Comparison of ENCODE assay signal across 16 cellular contexts in genomic region chr13:31927219-31927653, GRCh38.
DNase-seq lines count a peak whose midpoint lies in the region; ATAC-seq and TF ChIP-seq lines count a peak whose summit lies in the region.
"Had no signal": no experiment of that assay in that cellular context is flagged by ENCODE, and none has a peak within 500 bp of the region (broad histone marks: within the 10 kb centered on the region; RNA-seq: fewer than 3 reads in every experiment).

No MANE protein-coding gene starts in this region.

- POLR2A ChIA-PET in MCF 10A (lab: Yijun Ruan, JAX): interaction anchor here (0.7 kb wide), 1 partner anchor 1770 kb away, joined by 3 read pairs; no protein-coding TSS in a partner anchor

- intact Hi-C loops in mammary epithelial cell (cut with micrococcal nuclease): no loop called here
- intact Hi-C loops in MCF 10A (cut with micrococcal nuclease): no loop called here

- TF ChIP-seq CTCF in mammary epithelial cell (conservative IDR thresholded peaks at IDR 0.05 in 1 of 2, IDR thresholded peaks at IDR 0.05 in 1 of 2; ENCODE audit: extremely low read depth in 1 of 2, insufficient read depth in 1 of 2, low read depth in 1 of 2, low read length in 2 of 2) (no peak), MCF 10A (IDR thresholded peaks at IDR 0.05; ENCODE audit: unreplicated experiment) (no peak)

- H4K20me1 ChIP-seq in mammary epithelial cell (ENCODE audit: insufficient read depth, low read length): no peaks in the 10 kb centered on the region

- peaks cover 15% of the 10 kb centered on the region for H3K4me1 ChIP-seq in mammary epithelial cell (ENCODE audit: insufficient read depth, low read length)

- no peaks in the 10 kb centered on the region for H3K79me2 ChIP-seq in mammary epithelial cell (ENCODE audit: insufficient read depth, low read length)

- H2AFZ ChIP-seq in mammary epithelial cell (ENCODE audit: low read depth, low read length): peak overlapping the region; percentile 34

- H3K4me1 Mint-ChIP-seq in MCF 10A (ENCODE audit: insufficient read depth, unreplicated experiment): no peaks in the 10 kb centered on the region
- peaks cover 14% of the 10 kb centered on the region for H3K4me1 Mint-ChIP-seq in stimulated activated effector memory CD8-positive, alpha-beta T cell treated with anti-CD3 and anti-CD28 coated beads, Interleukin-12 subunit alpha, Interleukin-12 subunit beta, amount 100 ng/mL, for 72 hours

- DNase-seq in mammary epithelial cell (no peak), MCF 10A (ENCODE audit: unreplicated experiment) (no peak), NCI-H774 (lab: John Stamatoyannopoulos, UW) (peak; percentile 32), islet precursor cell (peak; percentile 57), NCI-H1694 treated with DMSO at 0.1 percent for 48 hours (lab: John Stamatoyannopoulos, UW) (no peak)
- no peak for DNase-seq in stimulated activated effector memory CD8-positive, alpha-beta T cell treated with anti-CD3 and anti-CD28 coated beads, Interleukin-12 subunit alpha, Interleukin-12 subunit beta, amount 100 ng/mL, for 72 hours (ENCODE audit: low spot score in 2 of 2)
- DNase-seq in stimulated activated CD4-positive, alpha-beta T cell treated with anti-CD3 and anti-CD28 coated beads, Interleukin-4, amount 100 ng/mL, for 1 hour: no peak
- DNase-seq: activated T-cell treated with anti-CD3 and anti-CD28 coated beads, Interleukin-2, amount 50 U/mL, for 1 hour; caudate nucleus; KBM-7; stimulated activated CD4-positive, alpha-beta T cell treated with anti-CD3 and anti-CD28 coated beads, Interleukin-1b, Interleukin-23, amount 100 ng/mL, for 48 hours; T1000; tibial artery had no signal

- H3K9me3 Mint-ChIP-seq in MCF 10A (ENCODE audit: unreplicated experiment): no peaks in the 10 kb centered on the region
- no peaks in the 10 kb centered on the region for H3K9me3 Mint-ChIP-seq in stimulated activated effector memory CD8-positive, alpha-beta T cell treated with anti-CD3 and anti-CD28 coated beads, Interleukin-12 subunit alpha, Interleukin-12 subunit beta, amount 100 ng/mL, for 72 hours

- 13% methylated on average over 5 of the region's 5 CpGs for WGBS in mammary epithelial cell (ENCODE audit: low coverage, missing lambda C conversion rate)

- no peak overlapping the region for H3K4me3 Mint-ChIP-seq in MCF 10A (ENCODE audit: unreplicated experiment)
- no peak overlapping the region for H3K4me3 Mint-ChIP-seq in stimulated activated effector memory CD8-positive, alpha-beta T cell treated with anti-CD3 and anti-CD28 coated beads, Interleukin-12 subunit alpha, Interleukin-12 subunit beta, amount 100 ng/mL, for 72 hours

- no TSS peak for BruUV-seq in mammary epithelial cell (replicated peaks; lab: Mats Ljungman, UMichigan)
- no TSS peak for BruUV-seq in MCF 10A (replicated peaks; lab: Mats Ljungman, UMichigan)

- H3K9ac ChIP-seq in mammary epithelial cell (ENCODE audit: insufficient read depth, low read length): no peak overlapping the region

- H3K36me3 Mint-ChIP-seq in MCF 10A (ENCODE audit: insufficient read depth, unreplicated experiment): no peaks in the 10 kb centered on the region
- H3K36me3 Mint-ChIP-seq in stimulated activated effector memory CD8-positive, alpha-beta T cell treated with anti-CD3 and anti-CD28 coated beads, Interleukin-12 subunit alpha, Interleukin-12 subunit beta, amount 100 ng/mL, for 72 hours: no peaks in the 10 kb centered on the region

- CTCF ChIA-PET in mammary epithelial cell (lab: Charles Lee; ENCODE audit: low non-redundant PET): no interaction called here
- CTCF ChIA-PET in MCF 10A (lab: Yijun Ruan, JAX): interaction anchor here (0.6 to 1.6 kb wide), 6 partner anchors 11 to 625 kb away, joined by 3 to 5 read pairs (median 3); no protein-coding TSS in a partner anchor

- no peak overlapping the region for H3K27ac Mint-ChIP-seq in MCF 10A (ENCODE audit: low read depth, unreplicated experiment)
- H3K27ac Mint-ChIP-seq in stimulated activated effector memory CD8-positive, alpha-beta T cell treated with anti-CD3 and anti-CD28 coated beads, Interleukin-12 subunit alpha, Interleukin-12 subunit beta, amount 100 ng/mL, for 72 hours: peak overlapping the region; percentile 35

- no peak overlapping the region for H3K27ac ChIP-seq in mammary epithelial cell (ENCODE audit: insufficient read depth, low read depth, low read length)
- H3K27ac ChIP-seq: SJSA1, tibial artery had no signal

- H3K27me3 Mint-ChIP-seq in MCF 10A (ENCODE audit: insufficient read depth, unreplicated experiment): no peaks in the 10 kb centered on the region

- H3K9me3 ChIP-seq in mammary epithelial cell (replicated peaks; ENCODE audit: insufficient read depth, low read length): no peaks in the 10 kb centered on the region
- H3K9me3 ChIP-seq: Caco-2, SJSA1, tibial artery had no signal

- H3K27me3 ChIP-seq in mammary epithelial cell (ENCODE audit: insufficient read depth, low read length): no peaks in the 10 kb centered on the region
- H3K27me3 ChIP-seq: SJSA1, tibial artery had no signal

- H3K36me3 ChIP-seq in mammary epithelial cell (ENCODE audit: insufficient read depth, low read length): no peaks in the 10 kb centered on the region
- H3K36me3 ChIP-seq: SJSA1, tibial artery had no signal

- no peak for ATAC-seq in stimulated activated effector memory CD8-positive, alpha-beta T cell treated with anti-CD3 and anti-CD28 coated beads, Interleukin-12 subunit alpha, Interleukin-12 subunit beta, amount 100 ng/mL, for 72 hours
- no peak for ATAC-seq in GM21526 (IDR thresholded peaks at IDR 0.05; ENCODE audit: low FRiP score, unreplicated experiment)

- in situ Hi-C loops in mammary epithelial cell (cut with MboI; ENCODE audit: low sequenced_read_pairs in 2 of 2): no loop called here

- dilution Hi-C loops in mammary epithelial cell (cut with HindIII; ENCODE audit: low sequenced_read_pairs): no loop called here

- H3K4me3 ChIP-seq in mammary epithelial cell (replicated peaks in 1 of 3; ENCODE audit: insufficient read depth in 1 of 3, low read depth in 2 of 3, low read length in 3 of 3): no peak overlapping the region
- H3K4me3 ChIP-seq: SJSA1, tibial artery had no signal

- no peak overlapping the region for H3K4me2 ChIP-seq in mammary epithelial cell (ENCODE audit: insufficient read depth, low read depth, low read length)

Comparison
In these comparisons a context has a peak if more than half of its experiments do, and no peak if none do; other contexts are left out.
1. DNase-seq: peak in NCI-H774 (single experiment) and islet precursor cell (single experiment); none in mammary epithelial cell (single experiment), MCF 10A (single experiment), stimulated activated effector memory CD8-positive, alpha-beta T cell treated with anti-CD3 and anti-CD28 coated beads, Interleukin-12 subunit alpha, Interleukin-12 subunit beta, amount 100 ng/mL, for 72 hours (0 of 2), NCI-H1694 treated with DMSO at 0.1 percent for 48 hours (single experiment) and stimulated activated CD4-positive, alpha-beta T cell treated with anti-CD3 and anti-CD28 coated beads, Interleukin-4, amount 100 ng/mL, for 1 hour (single experiment).